ENCODE assay signal across 8 cellular contexts in genomic region chr3:71225951-71226564, GRCh38.
DNase-seq lines count a peak whose midpoint lies in the region; ATAC-seq and TF ChIP-seq lines count a peak whose summit lies in the region.

No MANE protein-coding gene starts in this region.

- no peaks in the 10 kb centered on the region for H3F3A ChIP-seq in OCI-LY1 (ENCODE audit: insufficient read depth, low read length)

- no peak overlapping the region for H3K9ac ChIP-seq in OCI-LY1 (ENCODE audit: low read length)

- H3K9me2 ChIP-seq in OCI-LY1 (ENCODE audit: low read depth, low read length): no peaks in the 10 kb centered on the region

- H3K79me2 ChIP-seq in OCI-LY1 (ENCODE audit: insufficient read depth, low read length): peaks cover 8% of the 10 kb centered on the region; the same call in 1 of the 2 replicates

- H3K36me3 ChIP-seq in OCI-LY1 (ENCODE audit: insufficient read depth, low read length): no peaks in the 10 kb centered on the region
- H3K36me3 ChIP-seq in tibial nerve: no peaks in the 10 kb centered on the region

- H2AFZ ChIP-seq in OCI-LY1 (ENCODE audit: low read length): no peak overlapping the region

- TF ChIP-seq EP300 in tibial nerve (IDR thresholded peaks at IDR 0.05): no peak

- peak; percentile 84 for DNase-seq in activated CD8-positive, alpha-beta memory T cell treated with anti-CD3 and anti-CD28 coated beads for 24 hours
- DNase-seq in activated CD8-positive, alpha-beta memory T cell treated with anti-CD3 and anti-CD28 coated beads, Interleukin-2, amount 50 U/mL, for 4 hours: no peak
- no peak for DNase-seq in Right ventricle myocardium superior
- no peak for DNase-seq in tibial nerve (ENCODE audit: low spot score in 2 of 2)
- no peak for DNase-seq in amygdala (lab: John Stamatoyannopoulos, UW)
- DNase-seq in activated CD4-positive, alpha-beta T cell treated with anti-CD3 and anti-CD28 coated beads for 1 hour: no peak

- WGBS in tibial nerve, 2 donors: 63 to 74% methylated on average over 4 of the region's 4 CpGs

- no peak for TF ChIP-seq POLR2A in tibial nerve (IDR thresholded peaks at IDR 0.05)

- TF ChIP-seq CTCF in OCI-LY1 (IDR thresholded peaks at IDR 0.05; ENCODE audit: low read length) (no peak), tibial nerve (IDR thresholded peaks at IDR 0.05) (no peak)

- H3K4me3 ChIP-seq in OCI-LY1 (ENCODE audit: low read depth, low read length, poor library complexity, severe bottlenecking) (no peak overlapping the region), tibial nerve (peak overlapping the region in 3 of 4 donors; percentile 1 to 32 (median 2))

- intact Hi-C loops in Right ventricle myocardium superior (cut with DNase I): no loop called here

- peak overlapping the region; percentile 29 for H3K27ac ChIP-seq in OCI-LY1 (ENCODE audit: low read depth, low read length, poor library complexity, severe bottlenecking)
- H3K27ac ChIP-seq in tibial nerve: peak overlapping the region in 3 of 4 donors; percentile 43 to 50 (median 49)

- no peaks in the 10 kb centered on the region for H4K20me1 ChIP-seq in OCI-LY1 (ENCODE audit: insufficient read depth, low read length)

- peak overlapping the region; percentile 69; the same call in 1 of the 2 replicates for H3K4me2 ChIP-seq in OCI-LY1 (ENCODE audit: low read length)

- ATAC-seq in Right ventricle myocardium superior (ENCODE audit: poor library complexity): peak; percentile 49
- ATAC-seq in GM21619 (IDR thresholded peaks at IDR 0.05; ENCODE audit: unreplicated experiment): no peak

- no peaks in the 10 kb centered on the region for H3K27me3 ChIP-seq in OCI-LY1 (ENCODE audit: insufficient read depth, low read length)
- H3K27me3 ChIP-seq in tibial nerve: no peaks in the 10 kb centered on the region

- no peaks in the 10 kb centered on the region for H3K9me3 ChIP-seq in OCI-LY1 (ENCODE audit: low read length)
- peaks cover 0 to 2% (median 0%) of the 10 kb centered on the region in 4 donors for H3K9me3 ChIP-seq in tibial nerve

- peaks cover 42% of the 10 kb centered on the region for H3K4me1 ChIP-seq in OCI-LY1 (ENCODE audit: insufficient read depth, low read length, severe bottlenecking)
- H3K4me1 ChIP-seq in tibial nerve: peaks cover 0 to 14% (median 0%) of the 10 kb centered on the region in 4 donors
